Comparison of ENCODE assay signal across 24 cellular contexts in genomic region chr20:61518424-61518951, GRCh38.
"Had no signal": no experiment of that assay in that cellular context is flagged by ENCODE, and none has a peak within 500 bp of the region (broad histone marks: within the 10 kb centered on the region; RNA-seq: fewer than 3 reads in every experiment).

No MANE protein-coding gene starts in this region.

- DNase-seq: islet precursor cell; left ventricle myocardium inferior; mesendoderm; naive B cell; natural killer cell; nucleus accumbens; pancreas; retina; right cardiac atrium; stimulated activated CD4-positive, alpha-beta T cell treated with anti-CD3 and anti-CD28 coated beads, Interleukin-12 subunit alpha, Interleukin-12 subunit beta, amount 100 ng/mL, for 4 hours; stimulated activated CD4-positive, alpha-beta T cell treated with anti-CD3 and anti-CD28 coated beads, Interleukin-15, amount 100 ng/mL, for 24 hours; stimulated activated CD4-positive, alpha-beta T cell treated with anti-CD3 and anti-CD28 coated beads, Interleukin-2, amount 100 ng/mL, for 24 hours; stimulated activated CD4-positive, alpha-beta T cell treated with anti-CD3 and anti-CD28 coated beads, Interleukin-4, amount 100 ng/mL, for 1 hour; stimulated activated naive B cell treated with anti-CD40 and anti-IgM and Interleukin-4, amounts not matched to agents 10 μg/mL and 1 μg/mL and 100 μg/mL, for 72 hours; stimulated activated naive CD8-positive, alpha-beta T cell treated with anti-CD3 and anti-CD28 coated beads, Interleukin-15, Interleukin-2, amounts not matched to agents 100 U/mL and 50 U/mL, for 24 hours; stomach; testis; thyroid gland; transverse colon; uterus had no signal

- H3K4me3 ChIP-seq: hepatocyte, left ventricle myocardium inferior, lung, pancreas, prostate gland, stomach, testis, thyroid gland, transverse colon, upper lobe of right lung, uterus had no signal

- H3K4me2 ChIP-seq: hepatocyte had no signal

- ATAC-seq: natural killer cell; pancreas; right cardiac atrium; stimulated activated naive B cell treated with anti-CD40 and anti-IgM and Interleukin-4, amounts not matched to agents 10 μg/mL and 1 μg/mL and 100 μg/mL, for 72 hours; stimulated activated naive CD8-positive, alpha-beta T cell treated with anti-CD3 and anti-CD28 coated beads, Interleukin-15, Interleukin-2, amounts not matched to agents 100 U/mL and 50 U/mL, for 24 hours; upper lobe of right lung had no signal

- H3K9me3 ChIP-seq: left ventricle myocardium inferior, pancreas, prostate gland, testis, thyroid gland, transverse colon, upper lobe of right lung, uterus had no signal

- H3K36me3 ChIP-seq: left ventricle myocardium inferior, pancreas, prostate gland, stomach, thyroid gland, transverse colon, upper lobe of right lung, uterus had no signal

- H3K27me3 ChIP-seq: hepatocyte, pancreas, testis, thyroid gland, upper lobe of right lung, uterus had no signal

- H3K79me2 ChIP-seq: hepatocyte had no signal

- H3K27ac ChIP-seq: hepatocyte, left ventricle myocardium inferior, pancreas, prostate gland, stomach, testis, thyroid gland, transverse colon, upper lobe of right lung, uterus had no signal

- H3K4me1 ChIP-seq: pancreas, prostate gland, stomach, testis, thyroid gland, transverse colon, upper lobe of right lung, uterus had no signal

- H2AFZ ChIP-seq: hepatocyte had no signal

- FAIRE-seq: pancreas had no signal
